ENCODE assay signal across 14 cellular contexts in genomic region chr12:25775968-25776367, GRCh38.
DNase-seq lines count a peak whose midpoint lies in the region; ATAC-seq lines count a peak whose summit lies in the region.
"Had no signal": no experiment of that assay in that cellular context is flagged by ENCODE, and none has a peak within 500 bp of the region (broad histone marks: within the 10 kb centered on the region; RNA-seq: fewer than 3 reads in every experiment).

No MANE protein-coding gene starts in this region.

- H3K27me3 ChIP-seq in BLaER1, result no peaks in the 10 kb centered on the region
- no peaks in the 10 kb centered on the region for H3K27me3 ChIP-seq in adipocyte (replicated peaks; ENCODE audit: control insufficient read depth, insufficient read depth, low read length)
- H3K27me3 ChIP-seq: gastroesophageal sphincter had no signal

- ATAC-seq in GM21526 (IDR thresholded peaks at IDR 0.05; ENCODE audit: low FRiP score, unreplicated experiment), result no peak
- ATAC-seq in GM18498 (IDR thresholded peaks at IDR 0.05; ENCODE audit: unreplicated experiment), result no peak
- ATAC-seq: gastroesophageal sphincter, left ventricle myocardium superior had no signal

- H3K9me3 ChIP-seq in BLaER1 (no peaks in the 10 kb centered on the region), adipocyte (ENCODE audit: control insufficient read depth, low read length) (no peaks in the 10 kb centered on the region)
- H3K9me3 ChIP-seq: gastroesophageal sphincter had no signal

- H3K4me2 ChIP-seq in BLaER1, result 0 out of 2 replicates have a peak overlapping the region, but pooled peaks have one; percentile 5

- H4K20me1 ChIP-seq in BLaER1, result no peaks in the 10 kb centered on the region

- DNase-seq in LHCN-M2 (ENCODE audit: low read depth), result peak; percentile 31
- peak; percentile 45 for DNase-seq in adipocyte (ENCODE audit: low read depth)
- DNase-seq in islet precursor cell, result peak; percentile 99
- no peak for DNase-seq in midbrain (lab: John Stamatoyannopoulos, UW)
- DNase-seq in epidermal melanocyte (ENCODE audit: insufficient read length, low spot score), result no peak
- DNase-seq: activated naive CD4-positive, alpha-beta T cell treated with Interleukin-2 at 50 U/mL for 16 hours; left ventricle myocardium superior; NCI-H1092; occipital lobe; stimulated activated naive CD4-positive, alpha-beta T cell treated with Interleukin-2 at 50 U/mL for 16 hours had no signal

- H3K27ac ChIP-seq in BLaER1, result no peak overlapping the region
- H3K27ac ChIP-seq: gastroesophageal sphincter had no signal

- H3K9ac ChIP-seq in BLaER1, result no peak overlapping the region
- H3K9ac ChIP-seq in adipocyte (ENCODE audit: low read length), result no peak overlapping the region

- H3K4me1 ChIP-seq in BLaER1 (peaks cover 7% of the 10 kb centered on the region), adipocyte (ENCODE audit: control insufficient read depth, insufficient read depth, low read length) (peaks cover 18% of the 10 kb centered on the region)
- H3K4me1 ChIP-seq: gastroesophageal sphincter had no signal

- no peaks in the 10 kb centered on the region for H3K36me3 ChIP-seq in BLaER1
- no peaks in the 10 kb centered on the region for H3K36me3 ChIP-seq in adipocyte (ENCODE audit: control insufficient read depth, insufficient read depth, low read length, severe bottlenecking)
- H3K36me3 ChIP-seq: gastroesophageal sphincter had no signal

- H3K4me3 ChIP-seq in BLaER1, result no peak overlapping the region
- no peak overlapping the region for H3K4me3 ChIP-seq in adipocyte (ENCODE audit: low read length)
- H3K4me3 ChIP-seq: gastroesophageal sphincter had no signal

Comparison
In these comparisons a context has a peak if more than half of its experiments do, and no peak if none do; other contexts are left out.
1. DNase-seq: peak in LHCN-M2 (single experiment), adipocyte (single experiment) and islet precursor cell (single experiment); none in midbrain (single experiment) and epidermal melanocyte (single experiment).